Comparison of ENCODE assay signal across 25 cellular contexts in the genomic region with DNA sequence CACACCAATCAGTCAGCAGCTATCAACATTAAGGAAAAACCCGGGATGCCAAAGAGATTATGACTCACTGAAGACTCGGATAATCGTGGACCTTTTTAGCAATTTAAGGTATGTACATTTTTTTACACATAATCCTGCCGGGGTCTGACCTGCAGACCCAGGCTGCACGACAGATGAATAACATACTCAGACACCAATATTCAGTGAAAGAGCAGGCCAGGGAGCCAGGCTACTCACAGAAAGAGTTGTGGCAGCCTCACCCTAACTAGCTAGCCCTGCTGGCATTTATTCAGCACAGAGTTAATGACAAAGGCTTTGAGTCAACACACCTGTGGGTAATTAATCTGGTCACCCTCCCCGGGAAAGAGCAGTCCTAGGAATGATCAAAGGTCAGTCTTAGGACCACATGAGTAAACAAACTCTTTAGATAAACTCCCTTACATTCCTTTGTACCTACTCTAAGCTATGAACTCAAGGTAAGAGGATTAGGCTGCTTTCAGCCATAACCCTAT.
A peak's percentile ranks its signal among the peaks of the same experiment; 100 is the strongest.
DNase-seq lines count a peak whose midpoint lies in the region; ATAC-seq and TF ChIP-seq lines count a peak whose summit lies in the region.
"Had no signal": no experiment of that assay in that cellular context is flagged by ENCODE, and none has a peak within 500 bp of the region (broad histone marks: within the 10 kb centered on the region; RNA-seq: fewer than 3 reads in every experiment).

No MANE protein-coding gene starts in this region.

- H3K79me1 ChIP-seq in mesendoderm (ENCODE audit: low read length): no peaks in the 10 kb centered on the region

- H3K4me3 Mint-ChIP-seq in activated CD4-positive, alpha-beta T cell treated with anti-CD3 and anti-CD28 coated beads for 36 hours: no peak overlapping the region
- H3K4me3 Mint-ChIP-seq: activated naive CD8-positive, alpha-beta T cell; activated T-cell treated with anti-CD3 and anti-CD28 coated beads, Interleukin-2, amount 50 U/mL, for 72 hours; CD4-positive, alpha-beta T cell; IgD-negative memory B cell; stimulated activated effector memory CD8-positive, alpha-beta T cell treated with anti-CD3 and anti-CD28 coated beads, Interleukin-12 subunit alpha, Interleukin-12 subunit beta, amount 100 ng/mL, for 72 hours; WTC11 had no signal

- POLR2A ChIA-PET in activated CD4-positive, alpha-beta T cell treated with anti-CD3 and anti-CD28 coated beads for 36 hours (lab: Charles Lee): no interaction called here

- no peak overlapping the region for H3K18ac ChIP-seq in mesendoderm (ENCODE audit: low read length)

- H3K56ac ChIP-seq in mesendoderm (ENCODE audit: low read length): no peak overlapping the region

- H3K9me3 ChIP-seq in adipocyte (ENCODE audit: control insufficient read depth, low read length): peaks cover 11% of the 10 kb centered on the region
- H3K9me3 ChIP-seq: gastroesophageal sphincter, mucosa of descending colon, SJSA1, thyroid gland had no signal

- no peaks in the 10 kb centered on the region for H3K4me1 Mint-ChIP-seq in activated CD4-positive, alpha-beta T cell treated with anti-CD3 and anti-CD28 coated beads for 36 hours
- H3K4me1 Mint-ChIP-seq: IgD-negative memory B cell; stimulated activated effector memory CD8-positive, alpha-beta T cell treated with anti-CD3 and anti-CD28 coated beads, Interleukin-12 subunit alpha, Interleukin-12 subunit beta, amount 100 ng/mL, for 72 hours; WTC11 had no signal

- ATAC-seq in GM18505 (IDR thresholded peaks at IDR 0.05; ENCODE audit: unreplicated experiment): no peak
- no peak for ATAC-seq in HG03378 (IDR thresholded peaks at IDR 0.05; ENCODE audit: unreplicated experiment)
- ATAC-seq in activated CD4-positive, alpha-beta T cell treated with anti-CD3 and anti-CD28 coated beads for 36 hours: no peak
- ATAC-seq: activated T-cell treated with anti-CD3 and anti-CD28 coated beads, Interleukin-2, amount 50 U/mL, for 72 hours; gastroesophageal sphincter; left lung; mucosa of descending colon; stimulated activated effector memory CD8-positive, alpha-beta T cell treated with anti-CD3 and anti-CD28 coated beads, Interleukin-12 subunit alpha, Interleukin-12 subunit beta, amount 100 ng/mL, for 72 hours; WTC11 had no signal

- H3K4me2 ChIP-seq in mesendoderm (ENCODE audit: low read length): no peak overlapping the region

- H3K9me3 Mint-ChIP-seq in activated CD4-positive, alpha-beta T cell treated with anti-CD3 and anti-CD28 coated beads for 36 hours (ENCODE audit: low read depth): peaks cover 5% of the 10 kb centered on the region
- H3K9me3 Mint-ChIP-seq: stimulated activated effector memory CD8-positive, alpha-beta T cell treated with anti-CD3 and anti-CD28 coated beads, Interleukin-12 subunit alpha, Interleukin-12 subunit beta, amount 100 ng/mL, for 72 hours had no signal

- H3K27ac Mint-ChIP-seq in activated CD4-positive, alpha-beta T cell treated with anti-CD3 and anti-CD28 coated beads for 36 hours: no peak overlapping the region
- H3K27ac Mint-ChIP-seq: activated naive CD8-positive, alpha-beta T cell; activated T-cell treated with anti-CD3 and anti-CD28 coated beads, Interleukin-2, amount 50 U/mL, for 72 hours; CD4-positive, alpha-beta T cell; IgD-negative memory B cell; stimulated activated effector memory CD8-positive, alpha-beta T cell treated with anti-CD3 and anti-CD28 coated beads, Interleukin-12 subunit alpha, Interleukin-12 subunit beta, amount 100 ng/mL, for 72 hours; WTC11 had no signal

- H3K23ac ChIP-seq in mesendoderm (ENCODE audit: low read length): no peak overlapping the region

- H3K4ac ChIP-seq in mesendoderm (ENCODE audit: low read depth, low read length): no peak overlapping the region

- H3K36me3 ChIP-seq in adipocyte (ENCODE audit: control insufficient read depth, insufficient read depth, low read length, severe bottlenecking) (no peaks in the 10 kb centered on the region), mesendoderm (ENCODE audit: control insufficient read depth, insufficient read depth, low read length) (no peaks in the 10 kb centered on the region)
- H3K36me3 ChIP-seq: breast epithelium, gastroesophageal sphincter, left lung, SJSA1, thyroid gland had no signal

- no peak overlapping the region for H2AK5ac ChIP-seq in mesendoderm (ENCODE audit: low read length)

- H3K27me3 Mint-ChIP-seq in activated CD4-positive, alpha-beta T cell treated with anti-CD3 and anti-CD28 coated beads for 36 hours: no peaks in the 10 kb centered on the region
- H3K27me3 Mint-ChIP-seq: activated naive CD8-positive, alpha-beta T cell; CD4-positive, alpha-beta T cell; IgD-negative memory B cell had no signal

- H3K79me2 ChIP-seq in mesendoderm (ENCODE audit: control insufficient read depth, insufficient read depth, low read length): no peaks in the 10 kb centered on the region

- H3K4me1 ChIP-seq in adipocyte (ENCODE audit: control insufficient read depth, insufficient read depth, low read length): no peaks in the 10 kb centered on the region
- no peaks in the 10 kb centered on the region for H3K4me1 ChIP-seq in mesendoderm (ENCODE audit: control insufficient read depth, low read depth, low read length)
- H3K4me1 ChIP-seq: breast epithelium, gastroesophageal sphincter, left lung, SJSA1, thyroid gland had no signal

- no peak overlapping the region for H3K27ac ChIP-seq in mesendoderm (ENCODE audit: low read depth, low read length)
- H3K27ac ChIP-seq: breast epithelium, dorsolateral prefrontal cortex, gastroesophageal sphincter, left lung, SJSA1, thyroid gland had no signal

- H2BK15ac ChIP-seq in mesendoderm (replicated peaks; ENCODE audit: low read depth): no peak overlapping the region

- TF ChIP-seq POLR2A in GM18505 (IDR thresholded peaks at IDR 0.05; ENCODE audit: borderline replicate concordance, extremely low read depth, insufficient read depth, insufficient read length): no peak

- no peak overlapping the region for H3K9ac ChIP-seq in adipocyte (ENCODE audit: low read length)
- no peak overlapping the region for H3K9ac ChIP-seq in mesendoderm (ENCODE audit: low read length)

- in situ Hi-C loops in Caki2 (cut with HindIII; ENCODE audit: low pct_unique_long_range_greater_than_20kb, low sequenced_read_pairs): no loop called here

- CTCF ChIA-PET in activated CD4-positive, alpha-beta T cell treated with anti-CD3 and anti-CD28 coated beads for 36 hours (lab: Charles Lee): interaction anchor here (0.7 kb wide), 1 partner anchor 40 kb away, joined by 3 read pairs; no protein-coding TSS in a partner anchor

- H2BK120ac ChIP-seq in mesendoderm (ENCODE audit: low read depth, low read length): no peak overlapping the region

- DNase-seq in Caki2 (ENCODE audit: low read depth) (peak; percentile 80), HS-5 (ENCODE audit: low read depth) (peak; percentile 20), adipocyte (ENCODE audit: low read depth) (peak; percentile 24), mesendoderm (peak; percentile 6), NCI-H2227 treated with DMSO at 0.1 percent for 48 hours (lab: John Stamatoyannopoulos, UW) (no peak)
- no peak for DNase-seq in activated CD4-positive, alpha-beta T cell treated with anti-CD3 and anti-CD28 coated beads for 36 hours
- DNase-seq: activated CD8-positive, alpha-beta memory T cell treated with anti-CD3 and anti-CD28 coated beads for 24 hours; activated T-cell treated with anti-CD3 and anti-CD28 coated beads, Interleukin-2, amount 50 U/mL, for 72 hours; CD4-positive, alpha-beta T cell; dorsolateral prefrontal cortex; left lung; mucosa of descending colon; NCI-H2029 treated with DMSO at 0.1 percent for 48 hours; NCI-H510A treated with DMSO at 0.1 percent for 48 hours; stimulated activated CD4-positive, alpha-beta T cell treated with anti-CD3 and anti-CD28 coated beads, Interleukin-15, amount 100 ng/mL, for 24 hours; thyroid gland had no signal

- no peak overlapping the region for H4K8ac ChIP-seq in mesendoderm (ENCODE audit: low read depth, low read length)

- H3K4me3 ChIP-seq in adipocyte (ENCODE audit: low read length) (no peak overlapping the region), mesendoderm (ENCODE audit: low read length) (no peak overlapping the region)
- H3K4me3 ChIP-seq: breast epithelium, dorsolateral prefrontal cortex, gastroesophageal sphincter, left lung, mucosa of descending colon, SJSA1, thyroid gland had no signal

- no peaks in the 10 kb centered on the region for H3K36me3 Mint-ChIP-seq in activated CD4-positive, alpha-beta T cell treated with anti-CD3 and anti-CD28 coated beads for 36 hours (ENCODE audit: low read depth)
- H3K36me3 Mint-ChIP-seq: activated naive CD8-positive, alpha-beta T cell; IgD-negative memory B cell; stimulated activated effector memory CD8-positive, alpha-beta T cell treated with anti-CD3 and anti-CD28 coated beads, Interleukin-12 subunit alpha, Interleukin-12 subunit beta, amount 100 ng/mL, for 72 hours had no signal

- H2BK5ac ChIP-seq in mesendoderm (ENCODE audit: low read length): no peak overlapping the region

- WGBS in mesendoderm (ENCODE audit: extremely low coverage, insufficient coverage, low lambda C conversion rate): no CpG with 5 or more reads among the region's 6 CpGs

- no peak overlapping the region for H4K5ac ChIP-seq in mesendoderm (ENCODE audit: low read length)

- H3K27me3 ChIP-seq in adipocyte (replicated peaks; ENCODE audit: control insufficient read depth, insufficient read depth, low read length) (no peaks in the 10 kb centered on the region), mesendoderm (ENCODE audit: insufficient read depth, low read length, poor library complexity) (no peaks in the 10 kb centered on the region)
- H3K27me3 ChIP-seq: breast epithelium, dorsolateral prefrontal cortex, gastroesophageal sphincter, left lung, SJSA1, thyroid gland had no signal

- intact Hi-C loops in activated CD4-positive, alpha-beta T cell treated with anti-CD3 and anti-CD28 coated beads for 36 hours (cut with DNase I, micrococcal nuclease): no loop called here

Comparison
In these comparisons a context has a peak if more than half of its experiments do, and no peak if none do; other contexts are left out.
1. DNase-seq: peak in Caki2 (single experiment), HS-5 (single experiment), adipocyte (single experiment) and mesendoderm (single experiment); none in activated CD4-positive, alpha-beta T cell treated with anti-CD3 and anti-CD28 coated beads for 36 hours (single experiment) and NCI-H2227 treated with DMSO at 0.1 percent for 48 hours (single experiment).